Comparison of ENCODE assay signal across 18 cellular contexts in the genomic region with DNA sequence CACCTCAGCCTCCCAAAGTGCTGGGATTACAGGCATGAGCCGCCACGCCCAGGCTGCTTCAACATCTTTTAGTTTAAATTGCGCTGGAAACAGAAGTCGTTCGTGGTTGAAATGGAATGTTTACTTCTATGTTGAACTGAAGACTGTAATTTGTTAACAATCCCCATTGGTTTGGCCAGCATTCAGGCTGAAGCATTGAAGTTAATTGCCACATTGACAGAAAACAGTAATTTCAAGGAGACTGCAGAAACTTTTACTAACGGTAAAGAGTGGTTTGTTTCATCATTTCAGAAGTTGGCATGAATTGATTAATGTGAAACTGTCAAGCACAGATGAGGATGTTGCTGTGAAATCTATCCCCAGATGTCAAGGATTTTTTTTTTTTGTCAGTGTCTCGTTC. TPM values are rescaled to one million over a fixed set of nuclear protein-coding genes. Genes with fewer than 3 reads are reported as not detected.
A peak's percentile ranks its signal among the peaks of the same experiment; 100 is the strongest.
DNase-seq lines count a peak whose midpoint lies in the region; ATAC-seq and TF ChIP-seq lines count a peak whose summit lies in the region.
"Had no signal": no experiment of that assay in that cellular context is flagged by ENCODE, and none has a peak within 500 bp of the region (broad histone marks: within the 10 kb centered on the region; RNA-seq: fewer than 3 reads in every experiment).

No MANE protein-coding gene starts in this region.

- no peak overlapping the region for H3K9ac ChIP-seq in IMR-90 (ENCODE audit: low read depth, low read length)
- H3K9ac ChIP-seq: BLaER1 had no signal

- H3K18ac ChIP-seq in IMR-90 (ENCODE audit: low read depth, low read length), result no peak overlapping the region

- TF ChIP-seq CTCF in IMR-90 (conservative IDR thresholded peaks at IDR 0.05; ENCODE audit: low read depth, low read length) (no peak), upper lobe of left lung (IDR thresholded peaks at IDR 0.05) (no peak)

- no peaks in the 10 kb centered on the region for H3K9me3 ChIP-seq in IMR-90 (ENCODE audit: control insufficient read depth, insufficient read depth, low read length)
- no peaks in the 10 kb centered on the region for H3K9me3 ChIP-seq in upper lobe of left lung
- H3K9me3 ChIP-seq: gastrocnemius medialis had no signal

- no peaks in the 10 kb centered on the region; a peak in 2 of 4 replicates for H3K79me1 ChIP-seq in IMR-90 (ENCODE audit: low read depth in 1 of 2, low read length in 2 of 2)

- peaks cover 9% of the 10 kb centered on the region for H3K27me3 Mint-ChIP-seq in activated naive CD4-positive, alpha-beta T cell treated with anti-CD3 and anti-CD28 coated beads, Interleukin-2, amount 10 ng/mL, durations not matched to agents 7 days and 5 days

- no peak overlapping the region for H3K4me3 ChIP-seq in IMR-90 (ENCODE audit: insufficient read depth, low read depth, low read length)
- H3K4me3 ChIP-seq in upper lobe of left lung, result no peak overlapping the region
- H3K4me3 ChIP-seq: BLaER1, gastrocnemius medialis had no signal

- peak; percentile 58 for DNase-seq in AG08396 (ENCODE audit: low spot score)
- DNase-seq in IMR-90, result peak; percentile 6
- DNase-seq in RPMI7951 (ENCODE audit: low read depth), result peak; percentile 91
- DNase-seq in dedifferentiated amniotic fluid mesenchymal stem cell (ENCODE audit: extremely low spot score), result peak; percentile 22
- no peak for DNase-seq in NCI-H1694 (lab: John Stamatoyannopoulos, UW)
- DNase-seq in activated naive CD4-positive, alpha-beta T cell treated with anti-CD3 and anti-CD28 coated beads, Interleukin-2, amount 10 ng/mL, durations not matched to agents 7 days and 5 days, result no peak
- no peak for DNase-seq in NCI-H1048 (lab: John Stamatoyannopoulos, UW)
- DNase-seq in upper lobe of left lung, result no peak
- DNase-seq: activated naive CD8-positive, alpha-beta T cell treated with anti-CD3 and anti-CD28 coated beads, Interleukin-2, amount 10 ng/mL, durations not matched to agents 7 days and 5 days; gastrocnemius medialis; kidney; naive thymus-derived CD4-positive, alpha-beta T cell; retina; Right ventricle myocardium superior; stimulated activated CD4-positive, alpha-beta T cell treated with anti-CD3 and anti-CD28 coated beads, Interleukin-4, amount 100 ng/mL, for 4 hours; stimulated activated naive CD4-positive, alpha-beta T cell treated with Interleukin-2 at 50 U/mL for 16 hours had no signal

- no peak overlapping the region for H2BK120ac ChIP-seq in IMR-90 (ENCODE audit: low read depth, low read length)

- TF ChIP-seq POLR2A in IMR-90 (IDR thresholded peaks at IDR 0.05; ENCODE audit: low read depth, low read length), result no peak
- TF ChIP-seq POLR2A in upper lobe of left lung (IDR thresholded peaks at IDR 0.05), result no peak

- no peak overlapping the region for H2BK15ac ChIP-seq in IMR-90 (ENCODE audit: low read depth, low read length)

- no TSS peak for BruUV-seq in IMR-90 (replicated peaks; lab: Mats Ljungman, UMichigan)

- H4K20me1 ChIP-seq in IMR-90 (ENCODE audit: insufficient read depth, low read length), result no peaks in the 10 kb centered on the region
- H4K20me1 ChIP-seq: BLaER1 had no signal

- H3K9me3 Mint-ChIP-seq in activated naive CD4-positive, alpha-beta T cell treated with anti-CD3 and anti-CD28 coated beads, Interleukin-2, amount 10 ng/mL, durations not matched to agents 7 days and 5 days, result no peaks in the 10 kb centered on the region
- H3K9me3 Mint-ChIP-seq: activated naive CD8-positive, alpha-beta T cell treated with anti-CD3 and anti-CD28 coated beads, Interleukin-2, amount 10 ng/mL, durations not matched to agents 7 days and 5 days had no signal

- H4K91ac ChIP-seq in IMR-90 (ENCODE audit: insufficient read depth, low read depth, low read length), result no peak overlapping the region

- H3K9me1 ChIP-seq in IMR-90 (ENCODE audit: insufficient read depth, low read length), result no peaks in the 10 kb centered on the region

- intact Hi-C loops in IMR-90 (cut with micrococcal nuclease), result loop anchor here (5.0 to 10.0 kb wide), 2 partner anchors 51 to 72 kb away; no protein-coding TSS in a partner anchor

- no peak overlapping the region for H2AK5ac ChIP-seq in IMR-90 (ENCODE audit: low read depth, low read length)

- dilution Hi-C loops in IMR-90 (cut with HindIII; ENCODE audit: low sequenced_read_pairs, unreplicated experiment), result no loop called here

- H3K27ac Mint-ChIP-seq in activated naive CD4-positive, alpha-beta T cell treated with anti-CD3 and anti-CD28 coated beads, Interleukin-2, amount 10 ng/mL, durations not matched to agents 7 days and 5 days, result no peak overlapping the region
- H3K27ac Mint-ChIP-seq: activated naive CD8-positive, alpha-beta T cell treated with anti-CD3 and anti-CD28 coated beads, Interleukin-2, amount 10 ng/mL, durations not matched to agents 7 days and 5 days had no signal

- no peak overlapping the region for H2AK9ac ChIP-seq in IMR-90 (replicated peaks; ENCODE audit: low read depth, low read length, poor library complexity)

- CTCF ChIA-PET in IMR-90 (lab: Yijun Ruan, JAX), result interaction anchor here (0.6 kb wide), 1 partner anchor 13 kb away, joined by 3 read pairs; no protein-coding TSS in a partner anchor
- CTCF ChIA-PET in activated naive CD4-positive, alpha-beta T cell treated with anti-CD3 and anti-CD28 coated beads, Interleukin-2, amount 10 ng/mL, durations not matched to agents 7 days and 5 days (lab: Charles Lee), result interaction anchor here (0.9 to 2.8 kb wide), 2 partner anchors 12 to 13 kb away, joined by 3 to 13 read pairs; no protein-coding TSS in a partner anchor

- H4K5ac ChIP-seq in IMR-90 (ENCODE audit: low read depth, low read length), result no peak overlapping the region

- H3K4me1 Mint-ChIP-seq in activated naive CD4-positive, alpha-beta T cell treated with anti-CD3 and anti-CD28 coated beads, Interleukin-2, amount 10 ng/mL, durations not matched to agents 7 days and 5 days, result peaks cover 3% of the 10 kb centered on the region

- no peak overlapping the region for H4K8ac ChIP-seq in IMR-90 (ENCODE audit: low read depth in 2 of 2, low read length in 2 of 2)

- H3K27ac ChIP-seq in IMR-90 (ENCODE audit: insufficient read depth, low read length) (no peak overlapping the region), upper lobe of left lung (no peak overlapping the region)
- H3K27ac ChIP-seq: BLaER1, gastrocnemius medialis had no signal

- TF ChIP-seq RAD21 in IMR-90 (IDR thresholded peaks at IDR 0.05; ENCODE audit: low read length), result no peak

- H3K4ac ChIP-seq in IMR-90 (ENCODE audit: low read depth, low read length), result no peak overlapping the region

- H3K36me3 ChIP-seq in IMR-90 (ENCODE audit: control insufficient read depth, insufficient read depth, low read length) (no peaks in the 10 kb centered on the region), upper lobe of left lung (no peaks in the 10 kb centered on the region)
- H3K36me3 ChIP-seq: gastrocnemius medialis had no signal

- no peak overlapping the region for H2BK20ac ChIP-seq in IMR-90 (ENCODE audit: low read depth, low read length)

- no peak overlapping the region for H3K56ac ChIP-seq in IMR-90 (ENCODE audit: extremely low read depth, insufficient read depth, low read length)

- H3K27me3 ChIP-seq in IMR-90 (ENCODE audit: control insufficient read depth, insufficient read depth, low read length) (no peaks in the 10 kb centered on the region), upper lobe of left lung (no peaks in the 10 kb centered on the region)
- H3K27me3 ChIP-seq: BLaER1, gastrocnemius medialis had no signal

- POLR2A ChIA-PET in IMR-90 (lab: Charles Lee; ENCODE audit: unreplicated experiment), result interaction anchor here (0.9 kb wide), 1 partner anchor 10 kb away, joined by 10 read pairs; no protein-coding TSS in a partner anchor

- H3K23ac ChIP-seq in IMR-90 (ENCODE audit: low read depth, low read length), result no peak overlapping the region

- H3K4me1 ChIP-seq in IMR-90 (ENCODE audit: control insufficient read depth, insufficient read depth, low read length), result no peaks in the 10 kb centered on the region
- peaks cover 0 to 10% (median 5%) of the 10 kb centered on the region in 4 donors for H3K4me1 ChIP-seq in upper lobe of left lung

- no peak overlapping the region for H3K4me2 ChIP-seq in IMR-90 (ENCODE audit: low read depth, low read length)
- H3K4me2 ChIP-seq: BLaER1 had no signal

- 0 out of 2 replicates have a peak, but pooled peaks have one; percentile 11 for ATAC-seq in IMR-90 (ENCODE audit: low read depth)
- no peak for ATAC-seq in upper lobe of left lung (ENCODE audit: low FRiP score in 2 of 2)
- ATAC-seq: gastrocnemius medialis; naive thymus-derived CD4-positive, alpha-beta T cell had no signal

- no peak overlapping the region for H2BK5ac ChIP-seq in IMR-90 (ENCODE audit: low read depth, low read length, poor library complexity, severe bottlenecking)

- no peak overlapping the region for H2AFZ ChIP-seq in IMR-90 (replicated peaks; ENCODE audit: low read length, poor library complexity)

- no peaks in the 10 kb centered on the region for H3K36me3 Mint-ChIP-seq in activated naive CD4-positive, alpha-beta T cell treated with anti-CD3 and anti-CD28 coated beads, Interleukin-2, amount 10 ng/mL, durations not matched to agents 7 days and 5 days
- H3K36me3 Mint-ChIP-seq: activated naive CD8-positive, alpha-beta T cell treated with anti-CD3 and anti-CD28 coated beads, Interleukin-2, amount 10 ng/mL, durations not matched to agents 7 days and 5 days; naive thymus-derived CD4-positive, alpha-beta T cell had no signal

- H3K4me3 Mint-ChIP-seq in activated naive CD4-positive, alpha-beta T cell treated with anti-CD3 and anti-CD28 coated beads, Interleukin-2, amount 10 ng/mL, durations not matched to agents 7 days and 5 days, result no peak overlapping the region
- H3K4me3 Mint-ChIP-seq: activated naive CD8-positive, alpha-beta T cell treated with anti-CD3 and anti-CD28 coated beads, Interleukin-2, amount 10 ng/mL, durations not matched to agents 7 days and 5 days; naive thymus-derived CD4-positive, alpha-beta T cell had no signal

- TF ChIP-seq EP300 in upper lobe of left lung (IDR thresholded peaks at IDR 0.05), result no peak

- no CpG with 5 or more reads among the region's 7 CpGs for WGBS in IMR-90 (ENCODE audit: extremely low coverage in 2 of 2, insufficient read length in 1 of 2), 2 experiments
- 32 to 35% methylated on average over 7 of the region's 7 CpGs for WGBS in upper lobe of left lung, 2 donors

- H3K14ac ChIP-seq in IMR-90 (replicated peaks; ENCODE audit: low read depth, low read length), result no peak overlapping the region

- in situ Hi-C loops in IMR-90 (cut with MboI; ENCODE audit: low sequenced_read_pairs), result no loop called here

RNA-seq across cellular contexts. Expression of a gene that starts 14.2 kb away (rescaled TPM):
- total RNA-seq in IMR-90 (2012; rRNA removed), result 2.2 and 2.5 TPM in 2 replicates
- 5.0 and 6.0 TPM in 2 replicates for polyA plus RNA-seq in IMR-90 (2012; rRNA removed)
- polyA plus RNA-seq in IMR-90 (2012; cell fraction: cytosol; rRNA removed), result 3.1 and 5.0 TPM in 2 replicates
- 9.2 and 20.1 TPM in 2 replicates for polyA plus RNA-seq in IMR-90 (2012; cell fraction: nucleus; rRNA removed; ENCODE audit: low replicate concordance)
- total RNA-seq in RPMI7951 (2014; rRNA removed; shearing (Covaris generic)), result 4.2 and 6.7 TPM in 2 replicates
- 10 to 100 TPM; 24.8 to 66.0 (median 46.8) TPM for total RNA-seq in upper lobe of left lung

RNA-seq across cellular contexts. Expression of a gene that starts 20.3 kb away (rescaled TPM):
- total RNA-seq in IMR-90 (2012; rRNA removed) (not detected in 2 replicates), upper lobe of left lung (1 to 10 TPM in 2 of 6 donors, under 1 TPM in 4; under 0.01 to 2.2 (median 0.77) TPM)
- not detected in 2 replicates for polyA plus RNA-seq in IMR-90 (2012; rRNA removed)
- not detected in 2 replicates for polyA plus RNA-seq in IMR-90 (2012; cell fraction: cytosol; rRNA removed)
- not detected in 2 replicates for polyA plus RNA-seq in IMR-90 (2012; cell fraction: nucleus; rRNA removed; ENCODE audit: low replicate concordance)
- total RNA-seq in RPMI7951 (2014; rRNA removed; shearing (Covaris generic)), result not detected in 2 replicates
- total RNA-seq: dermis microvascular lymphatic vessel endothelial cell; naive thymus-derived CD4-positive, alpha-beta T cell; Right ventricle myocardium superior had no signal
- polyA plus RNA-seq: naive thymus-derived CD4-positive, alpha-beta T cell had no signal

RNA-seq across cellular contexts. Expression of a gene that starts 45.9 kb away (rescaled TPM):
- total RNA-seq in IMR-90 (2012; rRNA removed) (40.0 and 69.4 TPM in 2 replicates), upper lobe of left lung (10 to 100 TPM; 35.0 to 81.7 (median 49.1) TPM)
- 34.8 and 46.3 TPM in 2 replicates for polyA plus RNA-seq in IMR-90 (2012; rRNA removed)
- 61.0 and 90.4 TPM in 2 replicates for polyA plus RNA-seq in IMR-90 (2012; cell fraction: cytosol; rRNA removed)
- polyA plus RNA-seq in IMR-90 (2012; cell fraction: nucleus; rRNA removed; ENCODE audit: low replicate concordance), result 60.1 and 110 TPM in 2 replicates
- 38.3 and 54.8 TPM in 2 replicates for total RNA-seq in RPMI7951 (2014; rRNA removed; shearing (Covaris generic))

RNA-seq across cellular contexts. Expression of a gene that starts 54.5 kb away (rescaled TPM):
- total RNA-seq in IMR-90 (2012; rRNA removed) (28.6 and 33.3 TPM in 2 replicates), upper lobe of left lung (100 to 1,000 TPM in 1 of 6 donors, 10 to 100 TPM in 5; 44.0 to 102 (median 88.4) TPM)
- polyA plus RNA-seq in IMR-90 (2012; rRNA removed), result 34.2 and 41.1 TPM in 2 replicates
- polyA plus RNA-seq in IMR-90 (2012; cell fraction: cytosol; rRNA removed), result 36.9 and 44.9 TPM in 2 replicates
- polyA plus RNA-seq in IMR-90 (2012; cell fraction: nucleus; rRNA removed; ENCODE audit: low replicate concordance), result 76.9 and 108 TPM in 2 replicates
- total RNA-seq in RPMI7951 (2014; rRNA removed; shearing (Covaris generic)), result 36.8 and 47.9 TPM in 2 replicates

Comparison
In these comparisons a context has a peak if more than half of its experiments do, and no peak if none do; other contexts are left out.
1. DNase-seq: peak in AG08396 (single experiment), IMR-90 (single experiment), RPMI7951 (single experiment) and dedifferentiated amniotic fluid mesenchymal stem cell (single experiment); none in NCI-H1694 (single experiment), activated naive CD4-positive, alpha-beta T cell treated with anti-CD3 and anti-CD28 coated beads, Interleukin-2, amount 10 ng/mL, durations not matched to agents 7 days and 5 days (single experiment), NCI-H1048 (single experiment) and upper lobe of left lung (0 of 2).